In genomic region chr1:237316352-237316751, GRCh38 we compare ENCODE assay signal across 25 cellular contexts.
"Had no signal": no experiment of that assay in that cellular context is flagged by ENCODE, and none has a peak within 500 bp of the region (broad histone marks: within the 10 kb centered on the region; RNA-seq: fewer than 3 reads in every experiment).

No MANE protein-coding gene starts in this region.

- H3K27me3 ChIP-seq: adrenal gland, body of pancreas, esophagus squamous epithelium, neutrophil, thyroid gland, upper lobe of right lung had no signal

- H3K4me3 Mint-ChIP-seq: activated naive CD4-positive, alpha-beta T cell treated with anti-CD3 and anti-CD28 coated beads for 36 hours; activated naive CD8-positive, alpha-beta T cell treated with anti-CD3 and anti-CD28 coated beads for 36 hours; nephron; stimulated activated effector memory CD8-positive, alpha-beta T cell treated with anti-CD3 and anti-CD28 coated beads, Interleukin-12 subunit alpha, Interleukin-12 subunit beta, amount 100 ng/mL, for 72 hours; stimulated activated naive CD8-positive, alpha-beta T cell treated with anti-CD3 and anti-CD28 coated beads, Interleukin-15, Interleukin-2, amounts not matched to agents 100 ng/mL and 50 ng/mL, for 24 hours had no signal

- H3K27ac ChIP-seq: adrenal gland, body of pancreas, esophagus squamous epithelium, neutrophil, skin epidermis, thyroid gland, upper lobe of right lung, VCaP had no signal

- H3K36me3 Mint-ChIP-seq: activated naive CD8-positive, alpha-beta T cell treated with anti-CD3 and anti-CD28 coated beads for 36 hours; stimulated activated effector memory CD8-positive, alpha-beta T cell treated with anti-CD3 and anti-CD28 coated beads, Interleukin-12 subunit alpha, Interleukin-12 subunit beta, amount 100 ng/mL, for 72 hours had no signal

- H3K9me3 ChIP-seq: adrenal gland, body of pancreas, esophagus squamous epithelium, neutrophil, thyroid gland, upper lobe of right lung had no signal

- ATAC-seq: activated CD4-positive, CD25-positive, alpha-beta regulatory T cell treated with anti-CD3 and anti-CD28 coated beads, Interleukin-2, amount 50 U/mL, for 24 hours; body of pancreas; sciatic nerve; stimulated activated effector memory CD8-positive, alpha-beta T cell treated with anti-CD3 and anti-CD28 coated beads, Interleukin-12 subunit alpha, Interleukin-12 subunit beta, amount 100 ng/mL, for 72 hours; upper lobe of right lung had no signal

- H3K27ac Mint-ChIP-seq: activated naive CD4-positive, alpha-beta T cell treated with anti-CD3 and anti-CD28 coated beads for 36 hours; activated naive CD8-positive, alpha-beta T cell treated with anti-CD3 and anti-CD28 coated beads for 36 hours; nephron; stimulated activated effector memory CD8-positive, alpha-beta T cell treated with anti-CD3 and anti-CD28 coated beads, Interleukin-12 subunit alpha, Interleukin-12 subunit beta, amount 100 ng/mL, for 72 hours; stimulated activated naive CD8-positive, alpha-beta T cell treated with anti-CD3 and anti-CD28 coated beads, Interleukin-15, Interleukin-2, amounts not matched to agents 100 ng/mL and 50 ng/mL, for 24 hours had no signal

- H3K4me1 ChIP-seq: adrenal gland, body of pancreas, esophagus squamous epithelium, thyroid gland, upper lobe of right lung had no signal

- DNase-seq: activated CD4-positive, alpha-beta T cell treated with anti-CD3 and anti-CD28 coated beads for 48 hours; activated CD4-positive, alpha-beta T cell treated with anti-CD3 and anti-CD28 coated beads, Interleukin-2, amount 50 U/mL, for 48 hours; activated CD8-positive, alpha-beta memory T cell treated with anti-CD3 and anti-CD28 coated beads for 24 hours; activated effector memory CD4-positive, alpha-beta T cell treated with anti-CD3 and anti-CD28 coated beads, Interleukin-2, amount 50 U/mL, for 16 hours; activated naive CD4-positive, alpha-beta T cell treated with anti-CD3 and anti-CD28 coated beads for 36 hours; activated naive CD8-positive, alpha-beta T cell treated with anti-CD3 and anti-CD28 coated beads for 36 hours; adrenal gland; aorta; esophagus squamous epithelium; foreskin melanocyte; islet precursor cell; mammary epithelial cell; stimulated activated CD4-positive, alpha-beta T cell treated with anti-CD3 and anti-CD28 coated beads, Interleukin-12 subunit alpha, Interleukin-12 subunit beta, amount 100 ng/mL, for 4 hours; stimulated activated CD4-positive, alpha-beta T cell treated with anti-CD3 and anti-CD28 coated beads, Interleukin-4, amount 100 ng/mL, for 24 hours; thyroid gland; upper lobe of right lung had no signal

- H3K4me1 Mint-ChIP-seq: activated naive CD8-positive, alpha-beta T cell treated with anti-CD3 and anti-CD28 coated beads for 36 hours; stimulated activated effector memory CD8-positive, alpha-beta T cell treated with anti-CD3 and anti-CD28 coated beads, Interleukin-12 subunit alpha, Interleukin-12 subunit beta, amount 100 ng/mL, for 72 hours had no signal

- H3K4me3 ChIP-seq: adrenal gland, body of pancreas, esophagus squamous epithelium, skin epidermis, thyroid gland, upper lobe of right lung had no signal

- H3K36me3 ChIP-seq: adrenal gland, esophagus squamous epithelium, neutrophil, thyroid gland, upper lobe of right lung had no signal

- H3K9me3 Mint-ChIP-seq: stimulated activated effector memory CD8-positive, alpha-beta T cell treated with anti-CD3 and anti-CD28 coated beads, Interleukin-12 subunit alpha, Interleukin-12 subunit beta, amount 100 ng/mL, for 72 hours; stimulated activated naive CD8-positive, alpha-beta T cell treated with anti-CD3 and anti-CD28 coated beads, Interleukin-15, Interleukin-2, amounts not matched to agents 100 ng/mL and 50 ng/mL, for 24 hours had no signal

- H3K27me3 Mint-ChIP-seq: activated naive CD8-positive, alpha-beta T cell treated with anti-CD3 and anti-CD28 coated beads for 36 hours; stimulated activated naive CD8-positive, alpha-beta T cell treated with anti-CD3 and anti-CD28 coated beads, Interleukin-15, Interleukin-2, amounts not matched to agents 100 ng/mL and 50 ng/mL, for 24 hours had no signal
